7 cellular contexts compared by ENCODE assay signal in genomic region chr2:7417845-7418244, GRCh38.
"Had no signal": no experiment of that assay in that cellular context is flagged by ENCODE, and none has a peak within 500 bp of the region (broad histone marks: within the 10 kb centered on the region; RNA-seq: fewer than 3 reads in every experiment).

No MANE protein-coding gene starts in this region.

- H3K9ac ChIP-seq: KMS-11 had no signal

- H3K4me2 ChIP-seq: GM23338, KMS-11 had no signal

- H3K4me3 Mint-ChIP-seq: GM23338, H9, IgD-negative memory B cell had no signal

- H3K4me1 Mint-ChIP-seq: GM23338, IgD-negative memory B cell had no signal

- H3K4me3 ChIP-seq: GM23338 had no signal

- H3K27ac ChIP-seq: KMS-11 had no signal

- ATAC-seq: GM23338, HepG2 had no signal

- H3K27ac Mint-ChIP-seq: GM23338, H9, IgD-negative memory B cell had no signal

- DNase-seq: H9, HCEC 1CT, KBM-7 had no signal
